In the genomic region with DNA sequence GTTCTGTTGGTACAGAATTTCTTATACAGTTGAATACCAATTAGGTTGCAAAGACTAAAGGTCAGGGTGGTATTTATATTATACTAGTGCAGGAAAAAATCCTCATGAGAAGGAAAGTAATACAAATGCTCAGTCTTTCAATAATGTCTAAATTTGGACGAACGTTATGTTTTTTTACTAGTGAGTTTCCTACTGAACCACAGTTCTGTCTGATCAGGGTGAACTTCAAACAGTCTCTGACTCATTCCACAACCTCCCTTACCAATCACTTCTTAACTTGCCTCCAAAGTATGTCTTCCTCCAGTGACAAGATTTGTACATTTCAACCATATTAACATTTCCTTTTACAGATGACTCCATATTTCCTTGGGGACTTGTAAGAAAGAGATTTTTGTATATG, we compare ENCODE assay signal across 10 cellular contexts. TPM values are rescaled to one million over a fixed set of nuclear protein-coding genes. Genes with fewer than 3 reads are reported as not detected.
A peak's percentile ranks its signal among the peaks of the same experiment; 100 is the strongest.
DNase-seq lines count a peak whose midpoint lies in the region; ATAC-seq and FAIRE-seq lines count a peak whose summit lies in the region.
"Had no signal": no experiment of that assay in that cellular context is flagged by ENCODE, and none has a peak within 500 bp of the region (broad histone marks: within the 10 kb centered on the region; RNA-seq: fewer than 3 reads in every experiment).

No MANE protein-coding gene starts in this region.

- no peak overlapping the region for H3K4me3 ChIP-seq in SJCRH30

- no peaks in the 10 kb centered on the region for H3K27me3 ChIP-seq in SJCRH30

- H3K9me3 Mint-ChIP-seq in activated naive CD4-positive, alpha-beta T cell treated with anti-CD3 and anti-CD28 coated beads, Interleukin-2, amount 50 U/mL, for 24 hours: no peaks in the 10 kb centered on the region
- no peaks in the 10 kb centered on the region for H3K9me3 Mint-ChIP-seq in effector memory CD8-positive, alpha-beta T cell

- H3K4me1 ChIP-seq in SJCRH30: peaks cover 18% of the 10 kb centered on the region

- peaks cover 20% of the 10 kb centered on the region for H3K4me1 Mint-ChIP-seq in activated naive CD4-positive, alpha-beta T cell treated with anti-CD3 and anti-CD28 coated beads, Interleukin-2, amount 50 U/mL, for 24 hours
- H3K4me1 Mint-ChIP-seq in effector memory CD8-positive, alpha-beta T cell (ENCODE audit: low read depth in 2 of 2): no peaks in the 10 kb centered on the region

- peak; percentile 97 for ATAC-seq in HG02938 (IDR thresholded peaks at IDR 0.05; ENCODE audit: unreplicated experiment)
- ATAC-seq in effector memory CD8-positive, alpha-beta T cell (replicated peaks): no peak

- FAIRE-seq in RCC 7860 (lab: Jason Lieb, UNC): peak; percentile 69
- FAIRE-seq in urothelium cell line (lab: Jason Lieb, UNC): no peak

- peak overlapping the region; percentile 48 for H3K27ac Mint-ChIP-seq in activated naive CD4-positive, alpha-beta T cell treated with anti-CD3 and anti-CD28 coated beads, Interleukin-2, amount 50 U/mL, for 24 hours
- H3K27ac Mint-ChIP-seq in effector memory CD8-positive, alpha-beta T cell: no peak overlapping the region

- H3K36me3 Mint-ChIP-seq in activated naive CD4-positive, alpha-beta T cell treated with anti-CD3 and anti-CD28 coated beads, Interleukin-2, amount 50 U/mL, for 24 hours: no peaks in the 10 kb centered on the region
- no peaks in the 10 kb centered on the region for H3K36me3 Mint-ChIP-seq in effector memory CD8-positive, alpha-beta T cell (ENCODE audit: insufficient read depth)

- no peaks in the 10 kb centered on the region for H3K36me3 ChIP-seq in SJCRH30

- no peaks in the 10 kb centered on the region for H3K27me3 Mint-ChIP-seq in activated naive CD4-positive, alpha-beta T cell treated with anti-CD3 and anti-CD28 coated beads, Interleukin-2, amount 50 U/mL, for 24 hours
- H3K27me3 Mint-ChIP-seq in effector memory CD8-positive, alpha-beta T cell: peaks cover 8 to 15% of the 10 kb centered on the region in 2 donors

- no peak overlapping the region for H3K4me3 Mint-ChIP-seq in activated naive CD4-positive, alpha-beta T cell treated with anti-CD3 and anti-CD28 coated beads, Interleukin-2, amount 50 U/mL, for 24 hours
- H3K4me3 Mint-ChIP-seq in effector memory CD8-positive, alpha-beta T cell: no peak overlapping the region

- no peaks in the 10 kb centered on the region for H3K9me3 ChIP-seq in SJCRH30 (replicated peaks)

- DNase-seq in activated naive CD4-positive, alpha-beta T cell treated with anti-CD3 and anti-CD28 coated beads, Interleukin-2, amount 50 U/mL, for 16 hours: no peak
- peak; percentile 50 for DNase-seq in RCC 7860 (ENCODE audit: low spot score)
- DNase-seq in urothelium cell line (ENCODE audit: low spot score): peak; percentile 29
- DNase-seq in NCI-H510A treated with DMSO at 0.1 percent for 48 hours (lab: John Stamatoyannopoulos, UW): no peak
- no peak for DNase-seq in effector memory CD8-positive, alpha-beta T cell
- DNase-seq in SJCRH30: no peak

- no peak overlapping the region for H3K27ac ChIP-seq in SJCRH30
- H3K27ac ChIP-seq: C4-2B had no signal

RNA-seq across cellular contexts. Expression of a gene that starts 3.4 kb away (rescaled TPM):
- not detected in 2 replicates for total RNA-seq in SJCRH30 (2014; rRNA removed; shearing (Covaris generic))
- total RNA-seq: cerebellum had no signal

RNA-seq across cellular contexts. Expression of a gene that starts 36.3 kb away (rescaled TPM):
- 4.2 and 5.2 TPM in 2 replicates for total RNA-seq in SJCRH30 (2014; rRNA removed; shearing (Covaris generic))

Comparison
In these comparisons a context has a peak if more than half of its experiments do, and no peak if none do; other contexts are left out.
1. DNase-seq: peak in RCC 7860 (single experiment) and urothelium cell line (single experiment); none in activated naive CD4-positive, alpha-beta T cell treated with anti-CD3 and anti-CD28 coated beads, Interleukin-2, amount 50 U/mL, for 16 hours (single experiment), NCI-H510A treated with DMSO at 0.1 percent for 48 hours (single experiment), effector memory CD8-positive, alpha-beta T cell (0 of 3) and SJCRH30 (0 of 2).